ENCODE assay signal across 35 cellular contexts in genomic region chr10:47303866-47304265, GRCh38. TPM values are rescaled to one million over a fixed set of nuclear protein-coding genes. Genes with fewer than 3 reads are reported as not detected.
"Had no signal": no experiment of that assay in that cellular context is flagged by ENCODE, and none has a peak within 500 bp of the region (broad histone marks: within the 10 kb centered on the region; RNA-seq: fewer than 3 reads in every experiment).

No MANE protein-coding gene starts in this region.

- DNase-seq: heart left ventricle; islet precursor cell; left ventricle myocardium inferior; midbrain; mucosa of descending colon; naive thymus-derived CD4-positive, alpha-beta T cell; occipital lobe; stimulated activated CD4-positive, alpha-beta T cell treated with anti-CD3 and anti-CD28 coated beads, Interleukin-15, amount 100 ng/mL, for 24 hours; stimulated activated CD4-positive, alpha-beta T cell treated with anti-CD3 and anti-CD28 coated beads, Interleukin-2, amount 100 ng/mL, for 24 hours; stimulated activated CD4-positive, alpha-beta T cell treated with anti-CD3 and anti-CD28 coated beads, Interleukin-4, amount 100 ng/mL, for 1 hour; stimulated activated naive B cell treated with anti-CD40 and anti-IgM and Interleukin-4, amounts not matched to agents 10 μg/mL and 1 μg/mL and 100 μg/mL, for 72 hours; stimulated activated naive CD8-positive, alpha-beta T cell treated with anti-CD3 and anti-CD28 coated beads, Interleukin-15, Interleukin-2, amounts not matched to agents 100 U/mL and 50 U/mL, for 24 hours; stomach; testis; thyroid gland; transverse colon; upper lobe of right lung had no signal

- H3K4me1 ChIP-seq: parathyroid adenoma, upper lobe of right lung had no signal

- H3K9me3 ChIP-seq: heart left ventricle, left ventricle myocardium inferior, mucosa of descending colon, neutrophil, right atrium auricular region, right lobe of liver, stomach, testis, thyroid gland, transverse colon, upper lobe of right lung had no signal

- H3K4me3 ChIP-seq: heart left ventricle, left ventricle myocardium inferior, mucosa of descending colon, right atrium auricular region, right lobe of liver, smooth muscle cell, stomach, testis, thyroid gland, transverse colon, upper lobe of right lung had no signal

- H3K36me3 Mint-ChIP-seq: memory B cell; naive thymus-derived CD4-positive, alpha-beta T cell; natural killer cell treated with Interleukin-12 subunit alpha and Interleukin-12 subunit beta and Interleukin-15 and Interleukin-18, amount 100 ng/mL, for 72 hours; stimulated activated naive B cell treated with anti-CD40 and anti-IgM and Interleukin-4, amounts not matched to agents 10 μg/mL and 1 μg/mL and 100 μg/mL, for 72 hours had no signal

- H3K4me3 Mint-ChIP-seq: memory B cell; natural killer cell treated with Interleukin-12 subunit alpha and Interleukin-12 subunit beta and Interleukin-15 and Interleukin-18, amount 100 ng/mL, for 72 hours; stimulated activated naive B cell treated with anti-CD40 and anti-IgM and Interleukin-4, amounts not matched to agents 10 μg/mL and 1 μg/mL and 100 μg/mL, for 72 hours had no signal

- H3K27ac ChIP-seq: heart left ventricle, left ventricle myocardium inferior, neutrophil, parathyroid adenoma, right atrium auricular region, right lobe of liver, stomach, testis, thyroid gland, transverse colon, upper lobe of right lung had no signal

- H3K36me3 ChIP-seq: heart left ventricle, left ventricle myocardium inferior, neutrophil, right atrium auricular region, right lobe of liver, stomach, thyroid gland, transverse colon, upper lobe of right lung had no signal

- ATAC-seq: heart left ventricle; mucosa of descending colon; naive thymus-derived CD4-positive, alpha-beta T cell; natural killer cell treated with Interleukin-12 subunit alpha and Interleukin-12 subunit beta and Interleukin-15 and Interleukin-18, amount 100 ng/mL, for 72 hours; right lobe of liver; stimulated activated naive B cell treated with anti-CD40 and anti-IgM and Interleukin-4, amounts not matched to agents 10 μg/mL and 1 μg/mL and 100 μg/mL, for 72 hours; stimulated activated naive CD8-positive, alpha-beta T cell treated with anti-CD3 and anti-CD28 coated beads, Interleukin-15, Interleukin-2, amounts not matched to agents 100 U/mL and 50 U/mL, for 24 hours; upper lobe of right lung had no signal

- H3K9me3 Mint-ChIP-seq: memory B cell; naive thymus-derived CD4-positive, alpha-beta T cell; natural killer cell treated with Interleukin-12 subunit alpha and Interleukin-12 subunit beta and Interleukin-15 and Interleukin-18, amount 100 ng/mL, for 72 hours; neural crest cell; stimulated activated naive B cell treated with anti-CD40 and anti-IgM and Interleukin-4, amounts not matched to agents 10 μg/mL and 1 μg/mL and 100 μg/mL, for 72 hours had no signal

- H3K27ac Mint-ChIP-seq: memory B cell; natural killer cell treated with Interleukin-12 subunit alpha and Interleukin-12 subunit beta and Interleukin-15 and Interleukin-18, amount 100 ng/mL, for 72 hours; progenitor cell of endocrine pancreas; stimulated activated naive B cell treated with anti-CD40 and anti-IgM and Interleukin-4, amounts not matched to agents 10 μg/mL and 1 μg/mL and 100 μg/mL, for 72 hours had no signal

- H3K27me3 ChIP-seq: right atrium auricular region, testis, thyroid gland had no signal

RNA-seq across cellular contexts. Expression of gene GDF10, which starts 3.9 kb away (rescaled TPM):
- total RNA-seq: kidney epithelial cell; myocyte; natural killer cell treated with Interleukin-12 subunit alpha and Interleukin-12 subunit beta and Interleukin-15 and Interleukin-18, amount 100 ng/mL, for 72 hours; osteocyte; progenitor cell of endocrine pancreas; pulmonary artery endothelial cell; renal cortical epithelial cell; right lobe of liver had no signal

RNA-seq across cellular contexts. Expression of gene GDF2, which starts 18.4 kb away (rescaled TPM):
- total RNA-seq: heart left ventricle; kidney epithelial cell; left ventricle myocardium inferior; lower leg skin; lung microvascular endothelial cell; mesenteric fat pad; mucosa of descending colon; myocyte; naive thymus-derived CD4-positive, alpha-beta T cell; natural killer cell treated with Interleukin-12 subunit alpha and Interleukin-12 subunit beta and Interleukin-15 and Interleukin-18, amount 100 ng/mL, for 72 hours; neural crest cell; occipital lobe; osteocyte; progenitor cell of endocrine pancreas; pulmonary artery endothelial cell; renal cortical epithelial cell; skeletal muscle tissue; smooth muscle cell; stomach; thyroid gland; transverse colon; upper lobe of right lung had no signal

RNA-seq across cellular contexts. Expression of gene RBP3, which starts 44.3 kb away (rescaled TPM):
- total RNA-seq: heart left ventricle; kidney epithelial cell; left ventricle myocardium inferior; lower leg skin; lung microvascular endothelial cell; mesenteric fat pad; mucosa of descending colon; myocyte; naive thymus-derived CD4-positive, alpha-beta T cell; natural killer cell treated with Interleukin-12 subunit alpha and Interleukin-12 subunit beta and Interleukin-15 and Interleukin-18, amount 100 ng/mL, for 72 hours; neural crest cell; occipital lobe; osteocyte; pulmonary artery endothelial cell; renal cortical epithelial cell; right atrium auricular region; right lobe of liver; skeletal muscle tissue; smooth muscle cell; stomach; thyroid gland; transverse colon; upper lobe of right lung had no signal
